29 cellular contexts compared by ENCODE assay signal in genomic region chr20:62248890-62249560, GRCh38. TPM values are rescaled to one million over a fixed set of nuclear protein-coding genes. Genes with fewer than 3 reads are reported as not detected.
"Had no signal": no experiment of that assay in that cellular context is flagged by ENCODE, and none has a peak within 500 bp of the region (broad histone marks: within the 10 kb centered on the region; RNA-seq: fewer than 3 reads in every experiment).

No MANE protein-coding gene starts in this region.

- ATAC-seq: activated CD4-positive, CD25-positive, alpha-beta regulatory T cell treated with anti-CD3 and anti-CD28 coated beads, Interleukin-2, amount 50 U/mL, for 24 hours; left colon; natural killer cell treated with Interleukin-12 subunit alpha and Interleukin-12 subunit beta and Interleukin-15 and Interleukin-18, amount 100 ng/mL, for 72 hours; right cardiac atrium had no signal

- H3K27me3 Mint-ChIP-seq: activated naive CD4-positive, alpha-beta T cell treated with anti-CD3 and anti-CD28 coated beads, Interleukin-2, amount 10 ng/mL, durations not matched to agents 7 days and 5 days; natural killer cell treated with Interleukin-12 subunit alpha and Interleukin-12 subunit beta and Interleukin-15 and Interleukin-18, amount 100 ng/mL, for 72 hours; stimulated activated naive CD8-positive, alpha-beta T cell treated with anti-CD3 and anti-CD28 coated beads, Interleukin-15, Interleukin-2, amounts not matched to agents 100 ng/mL and 50 ng/mL, for 24 hours; type B pancreatic cell had no signal

- H3K4me3 Mint-ChIP-seq: activated naive CD4-positive, alpha-beta T cell treated with anti-CD3 and anti-CD28 coated beads, Interleukin-2, amount 10 ng/mL, durations not matched to agents 7 days and 5 days; immature natural killer cell; natural killer cell treated with Interleukin-12 subunit alpha and Interleukin-12 subunit beta and Interleukin-15 and Interleukin-18, amount 100 ng/mL, for 72 hours; stimulated activated naive CD8-positive, alpha-beta T cell treated with anti-CD3 and anti-CD28 coated beads, Interleukin-15, Interleukin-2, amounts not matched to agents 100 ng/mL and 50 ng/mL, for 24 hours; type B pancreatic cell had no signal

- DNase-seq: activated CD4-positive, alpha-beta T cell treated with anti-CD3 and anti-CD28 coated beads for 48 hours; activated CD4-positive, alpha-beta T cell treated with anti-CD3 and anti-CD28 coated beads, Interleukin-2, amount 50 U/mL, for 48 hours; activated CD8-positive, alpha-beta memory T cell treated with anti-CD3 and anti-CD28 coated beads for 24 hours; activated gamma-delta T cell; activated naive CD4-positive, alpha-beta T cell treated with anti-CD3 and anti-CD28 coated beads, Interleukin-2, amount 10 ng/mL, durations not matched to agents 7 days and 5 days; amniotic stem cell; brain microvascular endothelial cell; hypothalamus; immature natural killer cell; kidney; left colon; stimulated activated CD4-positive, alpha-beta T cell treated with anti-CD3 and anti-CD28 coated beads, Interleukin-2, amount 100 ng/mL, for 48 hours; uterus had no signal

- H3K27ac ChIP-seq: brain microvascular endothelial cell, coronary artery, gastroesophageal sphincter, uterus had no signal

- H3K9me3 Mint-ChIP-seq: activated naive CD4-positive, alpha-beta T cell treated with anti-CD3 and anti-CD28 coated beads, Interleukin-2, amount 10 ng/mL, durations not matched to agents 7 days and 5 days; immature natural killer cell; natural killer cell treated with Interleukin-12 subunit alpha and Interleukin-12 subunit beta and Interleukin-15 and Interleukin-18, amount 100 ng/mL, for 72 hours; stimulated activated naive CD8-positive, alpha-beta T cell treated with anti-CD3 and anti-CD28 coated beads, Interleukin-15, Interleukin-2, amounts not matched to agents 100 ng/mL and 50 ng/mL, for 24 hours; type B pancreatic cell had no signal

- H3K27ac Mint-ChIP-seq: activated naive CD4-positive, alpha-beta T cell treated with anti-CD3 and anti-CD28 coated beads, Interleukin-2, amount 10 ng/mL, durations not matched to agents 7 days and 5 days; natural killer cell treated with Interleukin-12 subunit alpha and Interleukin-12 subunit beta and Interleukin-15 and Interleukin-18, amount 100 ng/mL, for 72 hours; type B pancreatic cell had no signal

- H3K4me3 ChIP-seq: coronary artery, gastroesophageal sphincter, thoracic aorta, uterus had no signal

- H3K36me3 Mint-ChIP-seq: activated naive CD4-positive, alpha-beta T cell treated with anti-CD3 and anti-CD28 coated beads, Interleukin-2, amount 10 ng/mL, durations not matched to agents 7 days and 5 days; natural killer cell treated with Interleukin-12 subunit alpha and Interleukin-12 subunit beta and Interleukin-15 and Interleukin-18, amount 100 ng/mL, for 72 hours had no signal

- H3K27me3 ChIP-seq: brain microvascular endothelial cell, gastroesophageal sphincter, uterus had no signal

- H3K9me3 ChIP-seq: gastroesophageal sphincter, thoracic aorta, uterus had no signal

- H3K4me1 ChIP-seq: uterus had no signal

- H3K36me3 ChIP-seq: brain microvascular endothelial cell, thoracic aorta, uterus had no signal

RNA-seq across cellular contexts. Expression of gene HRH3, which starts 28.9 kb away (rescaled TPM):
- total RNA-seq: cardiac septum; endothelial cell of umbilical vein; fibroblast of lung; fibroblast of villous mesenchyme; gastroesophageal sphincter; kidney; left colon; lower leg skin; natural killer cell treated with Interleukin-12 subunit alpha and Interleukin-12 subunit beta and Interleukin-15 and Interleukin-18, amount 100 ng/mL, for 72 hours; osteoblast; right cardiac atrium; subcutaneous adipose tissue; T-helper 1 cell treated with Interleukin-12 subunit alpha and Interleukin-12 subunit beta and Interleukin-4 antibody, amounts not matched to agents 30 ng/mL and 1 ng/mL, for 36 hours; thoracic aorta; uterus had no signal
- polyA plus RNA-seq: endothelial cell of umbilical vein, fibroblast of lung, immature natural killer cell, right cardiac atrium had no signal
